Comparison of ENCODE assay signal across 19 cellular contexts in genomic region chr7:156378806-156379205, GRCh38.
A peak's percentile ranks its signal among the peaks of the same experiment; 100 is the strongest.
DNase-seq lines count a peak whose midpoint lies in the region; ATAC-seq and TF ChIP-seq lines count a peak whose summit lies in the region.
"Had no signal": no experiment of that assay in that cellular context is flagged by ENCODE, and none has a peak within 500 bp of the region (broad histone marks: within the 10 kb centered on the region; RNA-seq: fewer than 3 reads in every experiment).

No MANE protein-coding gene starts in this region.

- H3K27me3 ChIP-seq in MG63, result no peaks in the 10 kb centered on the region
- H3K27me3 ChIP-seq: BLaER1 had no signal

- H3K27ac ChIP-seq in C4-2B, result peak overlapping the region; percentile 41
- H3K27ac ChIP-seq: BLaER1 had no signal

- peaks cover 2% of the 10 kb centered on the region for H3K36me3 Mint-ChIP-seq in T-helper 17 cell (ENCODE audit: low read depth)
- H3K36me3 Mint-ChIP-seq: CD14-positive monocyte; CD8-positive, alpha-beta memory T cell had no signal

- H3K36me3 ChIP-seq in MG63, result no peaks in the 10 kb centered on the region
- H3K36me3 ChIP-seq: BLaER1, HAP-1 had no signal

- H3K9me3 ChIP-seq in MG63 (no peaks in the 10 kb centered on the region), T-helper 17 cell (ENCODE audit: control insufficient read depth, low read length, poor library complexity, severe bottlenecking) (no peaks in the 10 kb centered on the region)
- H3K9me3 ChIP-seq: BLaER1, HAP-1 had no signal

- H3K4me3 Mint-ChIP-seq in T-helper 17 cell, result no peak overlapping the region
- H3K4me3 Mint-ChIP-seq: B cell; CD14-positive monocyte; CD4-positive, alpha-beta T cell; CD8-positive, alpha-beta memory T cell; HFFc6 had no signal

- DNase-seq in Ammon's horn (ENCODE audit: low spot score) (peak; percentile 10), MG63 (peak; percentile 5), cerebellum (ENCODE audit: low spot score) (peak; percentile 23), NCI-H345 treated with DMSO at 0.1 percent for 48 hours (lab: John Stamatoyannopoulos, UW; ENCODE audit: unreplicated experiment) (no peak), omental fat pad (ENCODE audit: low spot score) (no peak), Kasumi-1 (lab: John Stamatoyannopoulos, UW) (no peak), T-helper 17 cell (no peak)
- DNase-seq: CD4-positive, alpha-beta T cell; CD8-positive, alpha-beta memory T cell; DMS 273 treated with DMSO at 0.1 percent for 48 hours; EL; GF-D8; GOT3; HFFc6 had no signal

- TF ChIP-seq CTCF in C4-2B (conservative IDR thresholded peaks at IDR 0.05), result no peak
- TF ChIP-seq CTCF in omental fat pad (IDR thresholded peaks at IDR 0.05), result no peak

- ATAC-seq in omental fat pad (ENCODE audit: low FRiP score), result no peak
- ATAC-seq in T-helper 17 cell, result no peak

- peaks cover 45% of the 10 kb centered on the region for H3K27me3 Mint-ChIP-seq in T-helper 17 cell

- no peak overlapping the region for H3K4me3 ChIP-seq in MG63
- H3K4me3 ChIP-seq: BLaER1, HAP-1 had no signal

- H3K4me1 Mint-ChIP-seq in T-helper 17 cell, result peaks cover 3% of the 10 kb centered on the region
- H3K4me1 Mint-ChIP-seq: B cell; CD14-positive monocyte; CD8-positive, alpha-beta memory T cell had no signal

- no peak overlapping the region for H3K27ac Mint-ChIP-seq in T-helper 17 cell
- H3K27ac Mint-ChIP-seq: B cell; CD14-positive monocyte; CD4-positive, alpha-beta T cell; CD8-positive, alpha-beta memory T cell; HFFc6 had no signal

Comparison
In these comparisons a context has a peak if more than half of its experiments do, and no peak if none do; other contexts are left out.
1. DNase-seq: peak in Ammon's horn (single experiment), MG63 (single experiment) and cerebellum (single experiment); none in NCI-H345 treated with DMSO at 0.1 percent for 48 hours (single experiment), omental fat pad (single experiment), Kasumi-1 (0 of 2) and T-helper 17 cell (0 of 3).